In genomic region chr15:101446527-101447167, GRCh38 we compare ENCODE assay signal across 1 cellular context.
TF ChIP-seq lines count a peak whose summit lies in the region.

No MANE protein-coding gene starts in this region.

TF ChIP-seq in HepG2, 621 proteins besides CTCF, POLR2A, EP300 and RAD21 (continued from another document):
- TF ChIP-seq ZNF256 (CRISPR knock-in tag; conservative IDR thresholded peaks at IDR 0.05) (no peak), ZNF782 (CRISPR knock-in tag; IDR thresholded peaks at IDR 0.05; ENCODE audit: borderline replicate concordance) (no peak), IRF1 (CRISPR knock-in tag; IDR thresholded peaks at IDR 0.05; ENCODE audit: low read depth) (no peak), ZNF513 (CRISPR knock-in tag; conservative IDR thresholded peaks at IDR 0.05) (no peak), CREB1 (IDR thresholded peaks at IDR 0.05) (0 out of 2 replicates have a peak, but pooled peaks have one; percentile 4), CREB1 (CRISPR knock-in tag; IDR thresholded peaks at IDR 0.05) (peak; percentile 62), TFE3 (CRISPR knock-in tag; IDR thresholded peaks at IDR 0.05) (no peak), TOE1 (CRISPR knock-in tag; IDR thresholded peaks at IDR 0.05) (no peak), ZNF142 (CRISPR knock-in tag; IDR thresholded peaks at IDR 0.05) (no peak), SKI (IDR thresholded peaks at IDR 0.05; ENCODE audit: partially characterized antibody) (no peak), CCDC6 (CRISPR knock-in tag; IDR thresholded peaks at IDR 0.05) (peak; percentile 8; the same call in 1 of the 2 replicates), ZNF749 (CRISPR knock-in tag; IDR thresholded peaks at IDR 0.05; ENCODE audit: borderline replicate concordance) (no peak)
